ENCODE assay signal across 15 cellular contexts in the genomic region with DNA sequence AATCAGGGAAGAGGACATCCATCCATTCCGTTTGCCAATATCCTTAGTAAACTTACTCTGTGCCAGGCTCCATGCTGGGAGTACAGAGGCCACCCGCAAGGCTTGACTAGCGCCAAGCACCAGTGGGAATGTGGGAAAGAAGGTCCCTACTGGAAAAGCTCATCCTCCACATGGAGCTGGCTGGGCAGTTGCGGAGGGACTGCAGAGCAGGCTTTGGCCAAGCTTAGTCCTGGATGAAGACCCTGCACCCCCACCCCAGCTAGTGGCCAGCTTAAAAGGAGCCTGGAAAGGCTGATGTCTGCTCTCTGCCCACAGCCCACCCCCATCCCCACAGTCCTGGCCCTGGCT. TPM values are rescaled to one million over a fixed set of nuclear protein-coding genes. Genes with fewer than 3 reads are reported as not detected.
DNase-seq lines count a peak whose midpoint lies in the region; ATAC-seq and TF ChIP-seq lines count a peak whose summit lies in the region.
"Had no signal": no experiment of that assay in that cellular context is flagged by ENCODE, and none has a peak within 500 bp of the region (broad histone marks: within the 10 kb centered on the region; RNA-seq: fewer than 3 reads in every experiment).

No MANE protein-coding gene starts in this region.

- DNase-seq in EH (ENCODE audit: low read depth) (peak; percentile 43), M059J (ENCODE audit: low read depth) (peak; percentile 73), coronary artery (ENCODE audit: low spot score) (peak; percentile 68), substantia nigra (lab: John Stamatoyannopoulos, UW) (no peak), NCI-H82 treated with DMSO at 0.1 percent for 48 hours (lab: John Stamatoyannopoulos, UW; ENCODE audit: unreplicated experiment) (no peak)
- DNase-seq in activated CD4-positive, CD25-positive, alpha-beta regulatory T cell treated with anti-CD3 and anti-CD28 coated beads, Interleukin-2, amount 50 U/mL, for 72 hours = no peak
- DNase-seq: activated CD8-positive, alpha-beta T cell treated with anti-CD3 and anti-CD28 coated beads, Interleukin-2, amount 10 ng/mL, durations not matched to agents 7 days and 5 days; body of pancreas; effector memory CD4-positive, alpha-beta T cell; NCI-H1930; stimulated activated CD4-positive, alpha-beta T cell treated with anti-CD3 and anti-CD28 coated beads, Interleukin-4, amount 100 ng/mL, for 24 hours had no signal

- H3K4me1 ChIP-seq in neuron (ENCODE audit: insufficient read depth, low read length) = peaks cover 33% of the 10 kb centered on the region
- H3K4me1 ChIP-seq: body of pancreas had no signal

- ATAC-seq in HG02759 (IDR thresholded peaks at IDR 0.05; ENCODE audit: unreplicated experiment) = no peak
- ATAC-seq: activated CD8-positive, alpha-beta T cell treated with anti-CD3 and anti-CD28 coated beads, Interleukin-2, amount 10 ng/mL, durations not matched to agents 7 days and 5 days; body of pancreas had no signal

- no peak for TF ChIP-seq CTCF in coronary artery (IDR thresholded peaks at IDR 0.05)

- H2AFZ ChIP-seq in neuron (ENCODE audit: low read depth, low read length) = peak overlapping the region; percentile 49

- no peaks in the 10 kb centered on the region for H3K27me3 ChIP-seq in neuron (ENCODE audit: insufficient read depth, low read length)
- H3K27me3 ChIP-seq: body of pancreas, gastroesophageal sphincter had no signal

- peak overlapping the region; percentile 80 to 92 for H3K27ac ChIP-seq in coronary artery
- no peak overlapping the region for H3K27ac ChIP-seq in substantia nigra (ENCODE audit: low read depth, low read length, poor library complexity, severe bottlenecking)
- H3K27ac ChIP-seq: body of pancreas, KMS-11 had no signal

- no peaks in the 10 kb centered on the region for H3K9me3 ChIP-seq in neuron (ENCODE audit: low read length)
- H3K9me3 ChIP-seq: body of pancreas, gastroesophageal sphincter had no signal

- no peaks in the 10 kb centered on the region for H3K36me3 ChIP-seq in neuron (ENCODE audit: insufficient read depth, low read length)
- H3K36me3 ChIP-seq: gastroesophageal sphincter had no signal

- H3K4me3 ChIP-seq in coronary artery (peak overlapping the region; percentile 52), neuron (ENCODE audit: low read length) (no peak overlapping the region)
- H3K4me3 ChIP-seq: body of pancreas, gastroesophageal sphincter had no signal

RNA-seq across cellular contexts. Expression of gene EIF2B2, which starts 22.3 kb away (rescaled TPM):
- total RNA-seq in M059J (2014; rRNA removed; shearing (Covaris generic)) = 66.1 and 67.4 TPM in 2 replicates

RNA-seq across cellular contexts. Expression of gene PGF, which starts 25.0 kb away (rescaled TPM):
- total RNA-seq in M059J (2014; rRNA removed; shearing (Covaris generic)) = 9.3 and 11.7 TPM in 2 replicates

RNA-seq across cellular contexts. Expression of gene RPS6KL1, which starts 57.3 kb away (rescaled TPM):
- not detected in 2 replicates for total RNA-seq in M059J (2014; rRNA removed; shearing (Covaris generic))

Comparison
In these comparisons a context has a peak if more than half of its experiments do, and no peak if none do; other contexts are left out.
1. DNase-seq: peak in EH (single experiment), M059J (single experiment) and coronary artery (single experiment); none in activated CD4-positive, CD25-positive, alpha-beta regulatory T cell treated with anti-CD3 and anti-CD28 coated beads, Interleukin-2, amount 50 U/mL, for 72 hours (single experiment), substantia nigra (0 of 49) and NCI-H82 treated with DMSO at 0.1 percent for 48 hours (single experiment).